Comparison of ENCODE assay signal across 1 cellular context in the genomic region with DNA sequence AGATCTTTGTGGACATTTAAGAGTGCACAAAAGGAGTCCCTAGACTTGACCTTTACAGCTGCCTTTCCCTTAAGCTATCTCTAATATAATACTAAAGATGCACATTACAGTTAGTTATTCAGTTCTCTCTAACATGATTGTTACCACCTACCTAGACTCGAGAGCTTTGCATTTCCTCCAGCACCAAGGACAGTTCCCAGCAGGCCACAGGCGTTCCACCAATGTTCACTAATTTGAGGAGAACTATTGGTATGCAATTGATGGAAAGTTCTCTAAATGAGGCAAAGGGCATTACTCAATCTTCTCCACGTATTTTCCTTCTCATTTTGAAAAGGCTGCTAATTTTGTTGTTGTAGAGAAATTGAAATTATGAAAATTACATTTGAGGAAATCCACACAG.
TF ChIP-seq lines count a peak whose summit lies in the region.

No MANE protein-coding gene starts in this region.

TF ChIP-seq in H1, 55 proteins besides CTCF, POLR2A, EP300 and RAD21:
- TF ChIP-seq POLR2AphosphoS5 (IDR thresholded peaks at IDR 0.05; ENCODE audit: low read depth, low read length) (no peak), ZNF274 (IDR thresholded peaks at IDR 0.05; ENCODE audit: borderline replicate concordance, extremely low read depth, low read length) (no peak), CREB1 (IDR thresholded peaks at IDR 0.05) (no peak), CHD2 (IDR thresholded peaks at IDR 0.05; ENCODE audit: low read length) (no peak), BACH1 (IDR thresholded peaks at IDR 0.05; ENCODE audit: low read length) (no peak), SP2 (IDR thresholded peaks at IDR 0.05; ENCODE audit: low read length) (no peak), EGR1 (IDR thresholded peaks at IDR 0.05; ENCODE audit: borderline replicate concordance, low read depth, low read length) (no peak), TAF1 (IDR thresholded peaks at IDR 0.05; ENCODE audit: low read depth, low read length) (no peak), MAFK (IDR thresholded peaks at IDR 0.05; ENCODE audit: low read depth, low read length) (no peak), CBX5 (IDR thresholded peaks at IDR 0.05; ENCODE audit: low read depth, low read length) (no peak), CHD1 (IDR thresholded peaks at IDR 0.05; ENCODE audit: low read depth, low read length) (no peak), SIRT6 (IDR thresholded peaks at IDR 0.05; ENCODE audit: low read length) (no peak), RFX5 (IDR thresholded peaks at IDR 0.05; ENCODE audit: borderline replicate concordance, low read depth, low read length) (no peak), PHF8 (conservative IDR thresholded peaks at IDR 0.05; ENCODE audit: low read depth, low read length) (no peak), SP4 (IDR thresholded peaks at IDR 0.05; ENCODE audit: low read length) (no peak), TEAD4 (IDR thresholded peaks at IDR 0.05; ENCODE audit: low read depth, low read length) (no peak), CHD7 (IDR thresholded peaks at IDR 0.05; ENCODE audit: insufficient replicate concordance, low read length) (no peak), RBBP5 (IDR thresholded peaks at IDR 0.05; ENCODE audit: borderline replicate concordance, low read depth, low read length) (no peak)
- TF ChIP-seq, protein P1, sequence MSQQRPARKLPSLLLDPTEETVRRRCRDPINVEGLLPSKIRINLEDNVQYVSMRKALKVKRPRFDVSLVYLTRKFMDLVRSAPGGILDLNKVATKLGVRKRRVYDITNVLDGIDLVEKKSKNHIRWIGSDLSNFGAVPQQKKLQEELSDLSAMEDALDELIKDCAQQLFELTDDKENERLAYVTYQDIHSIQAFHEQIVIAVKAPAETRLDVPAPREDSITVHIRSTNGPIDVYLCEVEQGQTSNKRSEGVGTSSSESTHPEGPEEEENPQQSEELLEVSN (IDR thresholded peaks at IDR 0.05), result no peak
